In the genomic region with DNA sequence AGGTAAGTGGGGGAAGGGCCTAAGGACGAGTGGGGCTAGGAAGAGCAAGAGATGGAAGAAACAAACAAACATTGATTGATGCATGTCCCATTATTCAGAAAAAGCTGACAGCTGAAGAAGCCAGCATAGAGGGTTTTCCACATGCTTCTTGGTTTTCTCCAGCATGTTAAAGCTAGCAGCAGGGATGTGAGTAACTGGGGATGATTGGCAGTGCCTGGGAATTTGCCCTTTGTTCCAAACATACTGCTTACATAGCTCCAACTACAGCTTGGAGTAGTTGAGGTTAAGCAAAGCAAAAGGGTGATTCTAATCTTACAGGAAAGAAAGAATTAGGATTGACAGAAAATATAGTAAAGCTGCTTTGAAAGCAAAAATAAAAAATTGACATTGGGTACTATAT, we compare ENCODE assay signal across 29 cellular contexts.
DNase-seq lines count a peak whose midpoint lies in the region; TF ChIP-seq lines count a peak whose summit lies in the region.
"Had no signal": no experiment of that assay in that cellular context is flagged by ENCODE, and none has a peak within 500 bp of the region (broad histone marks: within the 10 kb centered on the region; RNA-seq: fewer than 3 reads in every experiment).

No MANE protein-coding gene starts in this region.

- H4K20me1 ChIP-seq in PC-9 (ENCODE audit: insufficient read depth) = no peaks in the 10 kb centered on the region

- no peaks in the 10 kb centered on the region for H3K9me3 ChIP-seq in PC-9 (ENCODE audit: insufficient read depth, low read depth)
- H3K9me3 ChIP-seq: BE2C, breast epithelium, gastroesophageal sphincter, Peyer's patch, SJCRH30, spleen had no signal

- no peak overlapping the region for H3K4me3 ChIP-seq in PC-9
- H3K4me3 ChIP-seq: breast epithelium, coronary artery, gastroesophageal sphincter, GM23248, Peyer's patch, SJCRH30, spleen had no signal

- CTCF ChIA-PET in PC-9 (lab: Charles Lee) = interaction anchor here (0.8 kb wide), 1 partner anchor 22 kb away, joined by 4 read pairs; no protein-coding TSS in a partner anchor

- no peaks in the 10 kb centered on the region for H3K9me2 ChIP-seq in PC-9 (ENCODE audit: insufficient read depth)

- POLR2A ChIA-PET in PC-9 (lab: Charles Lee; ENCODE audit: unreplicated experiment) = interaction anchor here (0.5 to 0.8 kb wide), 4 partner anchors 11 to 1801 kb away, joined by 3 to 7 read pairs (median 4); no protein-coding TSS in a partner anchor

- no TSS peak for BruUV-seq in PC-9 (replicated peaks; lab: Mats Ljungman, UMichigan)

- no peak overlapping the region for H3K27ac ChIP-seq in PC-9
- H3K27ac ChIP-seq: breast epithelium, coronary artery, gastroesophageal sphincter, GM23248, Peyer's patch, SJCRH30, spleen had no signal

- intact Hi-C loops in PC-9 (cut with micrococcal nuclease; ENCODE audit: unreplicated experiment) = loop anchor here (2.0 to 10.0 kb wide), 2 partner anchors 96 to 204 kb away; no protein-coding TSS in a partner anchor

- peaks cover 12% of the 10 kb centered on the region; the same call in 1 of the 2 replicates for H3F3A ChIP-seq in PC-9 (ENCODE audit: insufficient read depth, low read depth)

- no peak for TF ChIP-seq CTCF in PC-9 (conservative IDR thresholded peaks at IDR 0.05)

- peak; percentile 13 for DNase-seq in EL
- DNase-seq in PC-9 = no peak
- peak; percentile 10 for DNase-seq in fibroblast of gingiva (ENCODE audit: low read depth)
- DNase-seq in myocyte (ENCODE audit: low read depth) = peak; percentile 62
- no peak for DNase-seq in DMS79 (lab: John Stamatoyannopoulos, UW)
- DNase-seq in T-helper 1 cell = no peak
- DNase-seq in cerebellar nuclear complex (lab: John Stamatoyannopoulos, UW) = no peak
- DNase-seq in central memory CD4-positive, alpha-beta T cell = no peak
- DNase-seq: ACHN; activated CD4-positive, CD25-positive, alpha-beta regulatory T cell; activated CD8-positive, alpha-beta memory T cell treated with anti-CD3 and anti-CD28 coated beads, Interleukin-2, amount 50 U/mL, for 4 hours; activated naive CD4-positive, alpha-beta T cell treated with anti-CD3 and anti-CD28 coated beads for 36 hours; BE2C; CD8-positive, alpha-beta memory T cell; DMS79 treated with DMSO at 0.1 percent for 48 hours; effector memory CD4-positive, alpha-beta T cell; NCI-H1048; NCI-H187; NCI-H524; Peyer's patch; SJCRH30; spleen; stimulated activated CD4-positive, alpha-beta T cell treated with anti-CD3 and anti-CD28 coated beads, Interleukin-2, amount 100 ng/mL, for 48 hours; T-cell; trophoblast cell had no signal

- no peaks in the 10 kb centered on the region for H3K36me3 ChIP-seq in PC-9 (ENCODE audit: low read depth)
- H3K36me3 ChIP-seq: BE2C, breast epithelium, gastroesophageal sphincter, Peyer's patch, SJCRH30, spleen had no signal

- no peaks in the 10 kb centered on the region for H3K27me3 ChIP-seq in PC-9 (ENCODE audit: insufficient read depth, low read depth)
- H3K27me3 ChIP-seq: BE2C, breast epithelium, gastroesophageal sphincter, Peyer's patch, SJCRH30, spleen had no signal

- peaks cover 65% of the 10 kb centered on the region for H3K4me1 ChIP-seq in PC-9 (replicated peaks; ENCODE audit: insufficient read depth)
- H3K4me1 ChIP-seq: BE2C, breast epithelium, gastroesophageal sphincter, Peyer's patch had no signal

- H3K79me2 ChIP-seq in PC-9 (ENCODE audit: low read depth) = no peaks in the 10 kb centered on the region

- no peak overlapping the region for H2AFZ ChIP-seq in PC-9
- H2AFZ ChIP-seq: GM23248 had no signal

- H3K4me2 ChIP-seq in PC-9 = peak overlapping the region; percentile 35; the same call in 1 of the 2 replicates

Comparison
In these comparisons a context has a peak if more than half of its experiments do, and no peak if none do; other contexts are left out.
1. DNase-seq: peak in EL (single experiment), fibroblast of gingiva (single experiment) and myocyte (single experiment); none in PC-9 (0 of 2), DMS79 (single experiment), T-helper 1 cell (0 of 5), cerebellar nuclear complex (0 of 2) and central memory CD4-positive, alpha-beta T cell (single experiment).